ENCODE assay signal across 8 cellular contexts in the genomic region with DNA sequence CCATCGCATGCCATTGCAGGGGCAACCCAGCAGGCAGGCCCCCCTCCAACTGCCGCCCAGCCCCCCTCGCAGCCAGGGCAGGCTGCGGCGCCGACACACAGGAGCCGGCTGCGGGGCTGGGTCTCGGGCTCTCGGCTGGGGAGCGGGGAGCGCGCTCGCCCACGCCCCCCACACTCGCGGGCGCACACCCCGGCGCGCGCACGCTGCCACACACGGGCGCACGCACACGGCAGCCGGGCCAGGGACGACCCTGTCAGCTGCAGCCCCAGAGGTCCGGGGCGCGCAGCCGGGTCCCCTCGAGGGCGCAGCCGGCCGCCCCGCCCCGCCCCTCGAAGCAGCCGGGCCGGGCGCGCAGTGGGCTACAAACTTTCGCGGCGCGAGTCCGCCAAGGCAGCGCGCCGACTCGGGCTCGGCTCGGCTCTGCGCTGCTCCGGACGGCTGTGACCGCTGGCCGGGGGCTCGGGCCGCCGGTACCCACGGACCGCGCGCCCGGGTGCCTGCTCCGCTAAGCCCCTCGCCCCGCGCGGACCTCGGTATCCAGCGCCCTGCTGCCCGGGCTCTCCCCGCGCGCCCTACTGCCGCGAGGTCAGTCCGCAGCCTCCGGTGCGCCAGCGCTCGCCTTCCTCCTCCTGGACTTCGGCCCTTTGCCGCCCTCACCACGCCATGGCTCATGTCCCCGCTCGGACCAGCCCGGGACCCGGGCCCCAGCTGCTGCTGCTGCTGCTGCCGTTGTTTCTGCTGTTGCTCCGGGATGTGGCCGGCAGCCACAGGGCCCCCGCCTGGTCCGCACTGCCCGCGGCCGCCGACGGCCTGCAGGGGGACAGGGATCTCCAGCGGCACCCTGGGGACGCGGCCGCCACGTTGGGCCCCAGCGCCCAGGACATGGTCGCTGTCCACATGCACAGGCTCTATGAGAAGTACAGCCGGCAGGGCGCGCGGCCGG. TPM values are rescaled to one million over a fixed set of nuclear protein-coding genes. Genes with fewer than 3 reads are reported as not detected.
DNase-seq lines count a peak whose midpoint lies in the region; ATAC-seq and TF ChIP-seq lines count a peak whose summit lies in the region.

A gene with protein sequence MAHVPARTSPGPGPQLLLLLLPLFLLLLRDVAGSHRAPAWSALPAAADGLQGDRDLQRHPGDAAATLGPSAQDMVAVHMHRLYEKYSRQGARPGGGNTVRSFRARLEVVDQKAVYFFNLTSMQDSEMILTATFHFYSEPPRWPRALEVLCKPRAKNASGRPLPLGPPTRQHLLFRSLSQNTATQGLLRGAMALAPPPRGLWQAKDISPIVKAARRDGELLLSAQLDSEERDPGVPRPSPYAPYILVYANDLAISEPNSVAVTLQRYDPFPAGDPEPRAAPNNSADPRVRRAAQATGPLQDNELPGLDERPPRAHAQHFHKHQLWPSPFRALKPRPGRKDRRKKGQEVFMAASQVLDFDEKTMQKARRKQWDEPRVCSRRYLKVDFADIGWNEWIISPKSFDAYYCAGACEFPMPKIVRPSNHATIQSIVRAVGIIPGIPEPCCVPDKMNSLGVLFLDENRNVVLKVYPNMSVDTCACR (plus strand): TSS at position 209 of the 943 bp plus-strand sequence. CDS start 455 bp downstream, at position 664.

- peak within 1 kb of the TSS; percentile 79 for H3K4me3 Mint-ChIP-seq in activated naive CD8-positive, alpha-beta T cell treated with anti-CD3 and anti-CD28 coated beads for 36 hours
- peak within 1 kb of the TSS; percentile 47 for H3K4me3 Mint-ChIP-seq in stimulated activated effector memory CD8-positive, alpha-beta T cell treated with anti-CD3 and anti-CD28 coated beads, Interleukin-12 subunit alpha, Interleukin-12 subunit beta, amount 100 ng/mL, for 72 hours

- no peak for TF ChIP-seq POLR2A in adrenal gland (IDR thresholded peaks at IDR 0.05)

- H3K27ac ChIP-seq in adrenal gland, result no peak within 1 kb of the TSS

- H3K9me3 Mint-ChIP-seq in activated naive CD8-positive, alpha-beta T cell treated with anti-CD3 and anti-CD28 coated beads for 36 hours, result no peaks in the 10 kb centered on the region
- no peaks in the 10 kb centered on the region for H3K9me3 Mint-ChIP-seq in stimulated activated effector memory CD8-positive, alpha-beta T cell treated with anti-CD3 and anti-CD28 coated beads, Interleukin-12 subunit alpha, Interleukin-12 subunit beta, amount 100 ng/mL, for 72 hours

- H3K36me3 Mint-ChIP-seq in activated naive CD8-positive, alpha-beta T cell treated with anti-CD3 and anti-CD28 coated beads for 36 hours, result no peaks in the 10 kb centered on the region
- H3K36me3 Mint-ChIP-seq in stimulated activated effector memory CD8-positive, alpha-beta T cell treated with anti-CD3 and anti-CD28 coated beads, Interleukin-12 subunit alpha, Interleukin-12 subunit beta, amount 100 ng/mL, for 72 hours, result no peaks in the 10 kb centered on the region

- 4 to 33% (median 12%) methylated on average over 5 to 115 of the region's 115 CpGs for WGBS in adrenal gland, 4 donors

- intact Hi-C loops in adrenal gland (cut with DNase I), result no loop called here

- ATAC-seq in stimulated activated effector memory CD8-positive, alpha-beta T cell treated with anti-CD3 and anti-CD28 coated beads, Interleukin-12 subunit alpha, Interleukin-12 subunit beta, amount 100 ng/mL, for 72 hours, result no peak
- ATAC-seq in GM18861 (IDR thresholded peaks at IDR 0.05; ENCODE audit: unreplicated experiment), result no peak

- H3K4me3 ChIP-seq in adrenal gland, result peak within 1 kb of the TSS in 1 of 4 donors; percentile 54

- peak; percentile 29 for DNase-seq in HuH-7.5 (ENCODE audit: low spot score)
- peak; percentile 55 for DNase-seq in activated naive CD8-positive, alpha-beta T cell treated with anti-CD3 and anti-CD28 coated beads for 36 hours
- peak; percentile 64 for DNase-seq in islet precursor cell
- no peak for DNase-seq in stimulated activated effector memory CD8-positive, alpha-beta T cell treated with anti-CD3 and anti-CD28 coated beads, Interleukin-12 subunit alpha, Interleukin-12 subunit beta, amount 100 ng/mL, for 72 hours (ENCODE audit: low spot score in 2 of 2)
- no peak for DNase-seq in NCI-H2196 treated with DMSO at 0.1 percent for 48 hours (lab: John Stamatoyannopoulos, UW; ENCODE audit: unreplicated experiment)
- no peak for DNase-seq in adrenal gland
- DNase-seq in GF-D8 (lab: John Stamatoyannopoulos, UW), result no peak

- H3K4me1 ChIP-seq in adrenal gland (replicated peaks in 1 of 2), result peaks cover 3 to 9% of the 10 kb centered on the region in 2 donors

- peak within 1 kb of the TSS; percentile 15 for H3K27ac Mint-ChIP-seq in activated naive CD8-positive, alpha-beta T cell treated with anti-CD3 and anti-CD28 coated beads for 36 hours
- H3K27ac Mint-ChIP-seq in stimulated activated effector memory CD8-positive, alpha-beta T cell treated with anti-CD3 and anti-CD28 coated beads, Interleukin-12 subunit alpha, Interleukin-12 subunit beta, amount 100 ng/mL, for 72 hours, result no peak within 1 kb of the TSS

- no peaks in the 10 kb centered on the region for H3K9me3 ChIP-seq in adrenal gland (replicated peaks in 1 of 3)

- peak in 1 of 6 experiments; percentile 15 for TF ChIP-seq CTCF in adrenal gland (IDR thresholded peaks at IDR 0.05)

- H3K36me3 ChIP-seq in adrenal gland (replicated peaks in 1 of 2), result no peaks in the 10 kb centered on the region

- peaks cover 15% of the 10 kb centered on the region for H3K27me3 ChIP-seq in adrenal gland

- peaks cover 11% of the 10 kb centered on the region for H3K27me3 Mint-ChIP-seq in activated naive CD8-positive, alpha-beta T cell treated with anti-CD3 and anti-CD28 coated beads for 36 hours

- H3K4me1 Mint-ChIP-seq in activated naive CD8-positive, alpha-beta T cell treated with anti-CD3 and anti-CD28 coated beads for 36 hours, result peaks cover 22% of the 10 kb centered on the region
- H3K4me1 Mint-ChIP-seq in stimulated activated effector memory CD8-positive, alpha-beta T cell treated with anti-CD3 and anti-CD28 coated beads, Interleukin-12 subunit alpha, Interleukin-12 subunit beta, amount 100 ng/mL, for 72 hours, result peaks cover 6% of the 10 kb centered on the region

RNA-seq across cellular contexts. Expression of the gene that starts here (rescaled TPM):
- 1 to 10 TPM; 4.1 TPM for total RNA-seq in activated naive CD8-positive, alpha-beta T cell treated with anti-CD3 and anti-CD28 coated beads for 36 hours
- 1 to 10 TPM in 5 of 8 donors, under 1 TPM in 2, not detected in 1; 0.12 to 8.5 (median 3.6) TPM for total RNA-seq in adrenal gland
- polyA plus RNA-seq in adrenal gland, result 1 to 10 TPM in 1 of 3 donors, under 1 TPM in 2; 0.64 to 1.2 (median 0.94) TPM

Comparison
In these comparisons a context has a peak if more than half of its experiments do, and no peak if none do; other contexts are left out.
1. DNase-seq: peak in HuH-7.5 (single experiment), activated naive CD8-positive, alpha-beta T cell treated with anti-CD3 and anti-CD28 coated beads for 36 hours (single experiment) and islet precursor cell (single experiment); none in stimulated activated effector memory CD8-positive, alpha-beta T cell treated with anti-CD3 and anti-CD28 coated beads, Interleukin-12 subunit alpha, Interleukin-12 subunit beta, amount 100 ng/mL, for 72 hours (0 of 2), NCI-H2196 treated with DMSO at 0.1 percent for 48 hours (single experiment), adrenal gland (0 of 7) and GF-D8 (single experiment).